26 cellular contexts compared by ENCODE assay signal in the genomic region with DNA sequence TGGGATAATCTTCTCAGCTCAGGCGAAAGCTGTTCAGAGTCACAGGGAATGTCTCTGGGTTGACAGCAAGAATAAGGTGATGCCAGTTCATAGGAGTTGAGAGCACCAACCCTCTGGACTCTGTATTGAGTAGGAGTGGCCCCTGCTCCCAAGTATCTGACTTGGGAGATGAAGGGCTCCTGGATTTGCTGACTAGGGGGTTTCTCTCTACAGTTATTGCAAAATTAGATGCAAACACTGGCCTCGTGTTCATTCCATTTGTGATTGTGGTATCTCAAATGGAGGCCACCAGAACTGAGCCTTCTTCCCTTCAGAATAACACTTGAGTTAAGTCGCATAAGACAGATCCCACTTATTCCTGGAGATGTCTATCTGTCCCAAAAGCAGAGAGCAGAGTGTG.
A peak's percentile ranks its signal among the peaks of the same experiment; 100 is the strongest.
DNase-seq lines count a peak whose midpoint lies in the region; ATAC-seq, FAIRE-seq and TF ChIP-seq lines count a peak whose summit lies in the region.
"Had no signal": no experiment of that assay in that cellular context is flagged by ENCODE, and none has a peak within 500 bp of the region (broad histone marks: within the 10 kb centered on the region; RNA-seq: fewer than 3 reads in every experiment).

No MANE protein-coding gene starts in this region.

- H2AFZ ChIP-seq in K562 (ENCODE audit: low read depth, low read length) = no peak overlapping the region

- H3K27me3 ChIP-seq in K562 (ENCODE audit: control insufficient read depth in 2 of 2, insufficient read depth in 2 of 2, low read length in 2 of 2) = 0 out of 5 replicates have a peak, but pooled peaks cover 0 to 4% of the 10 kb centered on the region in 2 experiments
- H3K27me3 ChIP-seq: BE2C, BLaER1 had no signal

- TF ChIP-seq CTCF in A549 (IDR thresholded peaks at IDR 0.05) = no peak
- TF ChIP-seq CTCF in K562 (IDR thresholded peaks at IDR 0.05 in 2 of 3, conservative IDR thresholded peaks at IDR 0.05 in 1 of 3; ENCODE audit: insufficient read depth in 2 of 3, low read depth in 1 of 3, low read length in 3 of 3) = no peak

- no peaks in the 10 kb centered on the region for H3K9me1 ChIP-seq in K562 (ENCODE audit: control insufficient read depth, insufficient read depth, low read length)

- intact Hi-C loops in K562 (cut with micrococcal nuclease) (no loop called here), left cardiac atrium (cut with DNase I) (no loop called here)

- H3K4me1 ChIP-seq in A549 = peaks cover 31% of the 10 kb centered on the region
- no peaks in the 10 kb centered on the region for H3K4me1 ChIP-seq in K562 (replicated peaks in 1 of 2; ENCODE audit: control insufficient read depth in 2 of 2, insufficient read depth in 2 of 2, low read length in 2 of 2)
- H3K4me1 ChIP-seq: BE2C, BLaER1 had no signal

- no peak for DNase-seq in activated naive CD4-positive, alpha-beta T cell treated with anti-CD3 and anti-CD28 coated beads, Interleukin-2, amount 50 U/mL, for 16 hours
- DNase-seq in A549 (ENCODE audit: low read depth in 1 of 2, low spot score in 1 of 2) = no peak
- no peak for DNase-seq in K562 (ENCODE audit: extremely low read depth in 1 of 4, low spot score in 3 of 4)
- DNase-seq in left cardiac atrium = no peak
- no peak for DNase-seq in activated gamma-delta T cell (lab: John Stamatoyannopoulos, UW)
- DNase-seq: ACHN; BE2C; C1 segment of cervical spinal cord; CD4-positive, alpha-beta memory T cell; CD4-positive, CD25-positive, alpha-beta regulatory T cell; CD8-positive, alpha-beta memory T cell; COR-L47; DMS 273 treated with DMSO at 0.1 percent for 48 hours; DMS153; DMS53; DMS79; DND-41; EL; GDM1 had no signal

- ATAC-seq in A549 (no peak), K562 (no peak), left cardiac atrium (no peak)
- ATAC-seq: GM12878 had no signal

- in situ Hi-C loops in K562 (cut with MboI) = no loop called here

- TF ChIP-seq POLR2A in A549 (IDR thresholded peaks at IDR 0.05; ENCODE audit: low read length) = no peak
- no peak for TF ChIP-seq POLR2A in K562 (conservative IDR thresholded peaks at IDR 0.05)

- H3K9me3 Mint-ChIP-seq in activated naive CD4-positive, alpha-beta T cell treated with anti-CD3 and anti-CD28 coated beads, Interleukin-2, amount 50 U/mL, for 24 hours = no peaks in the 10 kb centered on the region
- H3K9me3 Mint-ChIP-seq: CD14-positive monocyte had no signal

- FAIRE-seq in A549 (lab: Jason Lieb, UNC) (no peak), K562 (lab: Jason Lieb, UNC) (no peak)
- FAIRE-seq: GM12878, GM12892, GM18507 had no signal

- CTCF ChIA-PET in A549 (lab: Yijun Ruan, JAX) (no interaction called here), K562 (lab: Yijun Ruan, JAX; ENCODE audit: low intra/inter-chr PET ratio) (no interaction called here)

- H3K4me3 ChIP-seq in A549 (no peak overlapping the region), K562 (no peak overlapping the region)
- H3K4me3 ChIP-seq: BLaER1, GM12878 had no signal

- H3K9ac ChIP-seq in K562 (ENCODE audit: insufficient read depth in 1 of 2, low read depth in 2 of 2, low read length in 2 of 2) = no peak overlapping the region
- H3K9ac ChIP-seq: BLaER1 had no signal

- H3K36me3 ChIP-seq in K562 (ENCODE audit: control insufficient read depth, insufficient read depth, low read length) = no peaks in the 10 kb centered on the region
- H3K36me3 ChIP-seq: BE2C, BLaER1 had no signal

- peak overlapping the region in 1 of 2 experiments; percentile 55; a peak in 3 of 6 replicates for H3K27ac ChIP-seq in A549
- no peak overlapping the region for H3K27ac ChIP-seq in K562 (ENCODE audit: extremely low read depth, low read depth, low read length)
- H3K27ac ChIP-seq: 22Rv1, BLaER1 had no signal

- no peaks in the 10 kb centered on the region for H3K27me3 Mint-ChIP-seq in activated naive CD4-positive, alpha-beta T cell treated with anti-CD3 and anti-CD28 coated beads, Interleukin-2, amount 50 U/mL, for 24 hours

- H3K27ac Mint-ChIP-seq in activated naive CD4-positive, alpha-beta T cell treated with anti-CD3 and anti-CD28 coated beads, Interleukin-2, amount 50 U/mL, for 24 hours = peak overlapping the region; percentile 8
- H3K27ac Mint-ChIP-seq: CD14-positive monocyte; CD4-positive, alpha-beta memory T cell; CD4-positive, CD25-positive, alpha-beta regulatory T cell; CD8-positive, alpha-beta memory T cell had no signal

- H3K36me3 Mint-ChIP-seq in activated naive CD4-positive, alpha-beta T cell treated with anti-CD3 and anti-CD28 coated beads, Interleukin-2, amount 50 U/mL, for 24 hours = no peaks in the 10 kb centered on the region
- H3K36me3 Mint-ChIP-seq: CD14-positive monocyte; CD4-positive, alpha-beta memory T cell; CD4-positive, CD25-positive, alpha-beta regulatory T cell; CD8-positive, alpha-beta memory T cell had no signal

- H3K79me2 ChIP-seq in K562 (ENCODE audit: control insufficient read depth, insufficient read depth, low read length) = no peaks in the 10 kb centered on the region

- no peaks in the 10 kb centered on the region for H3K4me1 Mint-ChIP-seq in activated naive CD4-positive, alpha-beta T cell treated with anti-CD3 and anti-CD28 coated beads, Interleukin-2, amount 50 U/mL, for 24 hours
- H3K4me1 Mint-ChIP-seq: CD4-positive, alpha-beta memory T cell; CD8-positive, alpha-beta memory T cell had no signal

- 91% methylated on average over 3 of the region's 3 CpGs for WGBS in A549 (ENCODE audit: missing lambda C conversion rate)
- WGBS in K562 (ENCODE audit: insufficient coverage, low coverage, missing lambda C conversion rate) = 0% methylated on average over 3 of the region's 3 CpGs

- POLR2A ChIA-PET in A549 (lab: Yijun Ruan, JAX) = no interaction called here
- POLR2A ChIA-PET in K562 (lab: Yijun Ruan, JAX) = no interaction called here

- H3K9me3 ChIP-seq in A549 (no peaks in the 10 kb centered on the region), K562 (replicated peaks; ENCODE audit: control insufficient read depth, insufficient read depth, low read depth, low read length) (no peaks in the 10 kb centered on the region)
- H3K9me3 ChIP-seq: BE2C, BLaER1 had no signal

- TF ChIP-seq RAD21 in A549 (conservative IDR thresholded peaks at IDR 0.05 in 1 of 2, IDR thresholded peaks at IDR 0.05 in 1 of 2) (no peak), K562 (CRISPR knock-in tag; conservative IDR thresholded peaks at IDR 0.05 in 1 of 2, IDR thresholded peaks at IDR 0.05 in 1 of 2) (no peak)

- TF ChIP-seq EP300 in A549 (IDR thresholded peaks at IDR 0.05) (no peak), K562 (IDR thresholded peaks at IDR 0.05; ENCODE audit: low read length) (no peak)

- no peak overlapping the region for H3K4me2 ChIP-seq in A549
- no peak overlapping the region for H3K4me2 ChIP-seq in K562 (ENCODE audit: insufficient read depth, low read length)
- H3K4me2 ChIP-seq: BLaER1 had no signal

- no peak overlapping the region for H3K4me3 Mint-ChIP-seq in activated naive CD4-positive, alpha-beta T cell treated with anti-CD3 and anti-CD28 coated beads, Interleukin-2, amount 50 U/mL, for 24 hours
- H3K4me3 Mint-ChIP-seq: CD14-positive monocyte; CD4-positive, alpha-beta memory T cell; CD4-positive, CD25-positive, alpha-beta regulatory T cell; CD8-positive, alpha-beta memory T cell had no signal

- no peaks in the 10 kb centered on the region for H4K20me1 ChIP-seq in K562 (replicated peaks; ENCODE audit: control insufficient read depth, insufficient read depth, low read length)
- H4K20me1 ChIP-seq: BLaER1 had no signal

- BruUV-seq in K562 (replicated peaks; lab: Mats Ljungman, UMichigan) = no TSS peak

TF ChIP-seq in A549, 52 proteins besides CTCF, POLR2A, EP300 and RAD21:
- TF ChIP-seq MAFK (IDR thresholded peaks at IDR 0.05; ENCODE audit: partially characterized antibody) = peak; percentile 76
- no peak for TF ChIP-seq SREBF2 (IDR thresholded peaks at IDR 0.05)
TF ChIP-seq in A549: peak in this region for 1.

TF ChIP-seq in K562, 482 proteins besides CTCF, POLR2A, EP300 and RAD21 (continues in another document):
- TF ChIP-seq ARID1B (IDR thresholded peaks at IDR 0.05) (no peak), KLF13 (tag; IDR thresholded peaks at IDR 0.05; ENCODE audit: borderline replicate concordance, low read depth) (no peak), SREBF2 (CRISPR knock-in tag; IDR thresholded peaks at IDR 0.05) (no peak), ZNF316 (IDR thresholded peaks at IDR 0.05) (peak; percentile 59), MAFG (tag; conservative IDR thresholded peaks at IDR 0.05) (peak; percentile 60), PHTF2 (CRISPR knock-in tag; IDR thresholded peaks at IDR 0.05) (no peak)
- TF ChIP-seq, protein P1, sequence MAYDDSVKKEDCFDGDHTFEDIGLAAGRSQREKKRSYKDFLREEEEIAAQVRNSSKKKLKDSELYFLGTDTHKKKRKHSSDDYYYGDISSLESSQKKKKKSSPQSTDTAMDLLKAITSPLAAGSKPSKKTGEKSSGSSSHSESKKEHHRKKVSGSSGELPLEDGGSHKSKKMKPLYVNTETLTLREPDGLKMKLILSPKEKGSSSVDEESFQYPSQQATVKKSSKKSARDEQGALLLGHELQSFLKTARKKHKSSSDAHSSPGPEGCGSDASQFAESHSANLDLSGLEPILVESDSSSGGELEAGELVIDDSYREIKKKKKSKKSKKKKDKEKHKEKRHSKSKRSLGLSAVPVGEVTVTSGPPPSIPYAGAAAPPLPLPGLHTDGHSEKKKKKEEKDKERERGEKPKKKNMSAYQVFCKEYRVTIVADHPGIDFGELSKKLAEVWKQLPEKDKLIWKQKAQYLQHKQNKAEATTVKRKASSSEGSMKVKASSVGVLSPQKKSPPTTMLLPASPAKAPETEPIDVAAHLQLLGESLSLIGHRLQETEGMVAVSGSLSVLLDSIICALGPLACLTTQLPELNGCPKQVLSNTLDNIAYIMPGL (CRISPR knock-in tag; IDR thresholded peaks at IDR 0.05) = no peak
- TF ChIP-seq, protein P2, sequence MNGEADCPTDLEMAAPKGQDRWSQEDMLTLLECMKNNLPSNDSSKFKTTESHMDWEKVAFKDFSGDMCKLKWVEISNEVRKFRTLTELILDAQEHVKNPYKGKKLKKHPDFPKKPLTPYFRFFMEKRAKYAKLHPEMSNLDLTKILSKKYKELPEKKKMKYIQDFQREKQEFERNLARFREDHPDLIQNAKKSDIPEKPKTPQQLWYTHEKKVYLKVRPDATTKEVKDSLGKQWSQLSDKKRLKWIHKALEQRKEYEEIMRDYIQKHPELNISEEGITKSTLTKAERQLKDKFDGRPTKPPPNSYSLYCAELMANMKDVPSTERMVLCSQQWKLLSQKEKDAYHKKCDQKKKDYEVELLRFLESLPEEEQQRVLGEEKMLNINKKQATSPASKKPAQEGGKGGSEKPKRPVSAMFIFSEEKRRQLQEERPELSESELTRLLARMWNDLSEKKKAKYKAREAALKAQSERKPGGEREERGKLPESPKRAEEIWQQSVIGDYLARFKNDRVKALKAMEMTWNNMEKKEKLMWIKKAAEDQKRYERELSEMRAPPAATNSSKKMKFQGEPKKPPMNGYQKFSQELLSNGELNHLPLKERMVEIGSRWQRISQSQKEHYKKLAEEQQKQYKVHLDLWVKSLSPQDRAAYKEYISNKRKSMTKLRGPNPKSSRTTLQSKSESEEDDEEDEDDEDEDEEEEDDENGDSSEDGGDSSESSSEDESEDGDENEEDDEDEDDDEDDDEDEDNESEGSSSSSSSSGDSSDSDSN (IDR thresholded peaks at IDR 0.05; ENCODE audit: borderline replicate concordance in 1 of 2, low read depth in 2 of 2, low read length in 2 of 2) = no peak
